In the genomic region with DNA sequence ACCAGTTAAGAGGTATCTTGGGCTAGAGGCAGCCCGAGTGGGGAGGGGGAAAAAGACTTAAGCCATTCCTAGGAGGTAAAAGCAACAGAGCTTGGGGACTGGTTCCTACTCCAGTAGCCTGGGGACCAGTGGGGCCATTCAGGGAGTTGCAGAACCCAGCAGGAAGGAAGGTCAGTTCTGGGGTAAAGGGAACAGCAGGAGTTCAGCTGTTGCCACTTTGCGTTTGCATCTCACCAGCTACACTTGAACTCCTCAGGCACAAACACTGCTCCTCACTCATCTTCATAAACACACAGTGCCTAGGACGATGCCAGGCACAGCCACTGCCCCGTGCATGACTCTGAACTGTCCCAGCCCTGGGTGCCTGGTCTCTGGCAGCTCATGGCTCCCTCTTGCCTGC, we compare ENCODE assay signal across 29 cellular contexts. TPM values are rescaled to one million over a fixed set of nuclear protein-coding genes. Genes with fewer than 3 reads are reported as not detected.
"Had no signal": no experiment of that assay in that cellular context is flagged by ENCODE, and none has a peak within 500 bp of the region (broad histone marks: within the 10 kb centered on the region; RNA-seq: fewer than 3 reads in every experiment).

No MANE protein-coding gene starts in this region.

- DNase-seq: activated CD4-positive, alpha-beta memory T cell treated with anti-CD3 and anti-CD28 coated beads for 36 hours; activated CD4-positive, alpha-beta T cell treated with anti-CD3 and anti-CD28 coated beads, Interleukin-2, amount 10 ng/mL, durations not matched to agents 7 days and 5 days; activated CD4-positive, CD25-positive, alpha-beta regulatory T cell; activated gamma-delta T cell; activated naive CD4-positive, alpha-beta T cell treated with anti-CD3 and anti-CD28 coated beads for 36 hours; activated T-cell treated with anti-CD3 and anti-CD28 coated beads for 4 hours; activated T-cell treated with anti-CD3 and anti-CD28 coated beads, Interleukin-2, amount 50 U/mL, for 48 hours; amygdala; MG63; NCI-H1105 treated with DMSO at 0.1 percent for 48 hours; NCI-H1436 treated with DMSO at 0.1 percent for 48 hours; NCI-H187 treated with DMSO at 0.1 percent for 48 hours; NCI-H2081 treated with DMSO at 0.1 percent for 48 hours; NCI-H2171 treated with DMSO at 0.1 percent for 48 hours; NCI-H226; NCI-H526; OCI-M1; SHP77; T-helper 17 cell; T-helper 9 cell had no signal

- H3K4me3 ChIP-seq: MG63 had no signal

- FAIRE-seq: astrocyte, TTC549 had no signal

- H3K27ac ChIP-seq: KMS-11, VCaP had no signal

- H3K9me3 ChIP-seq: MG63 had no signal

- H3K36me3 ChIP-seq: MG63 had no signal

- H3K9ac ChIP-seq: KMS-11 had no signal

- ATAC-seq: activated T-helper 17 cell treated with anti-CD3 and anti-CD28 coated beads, Interleukin-2, amount 50 U/mL, for 72 hours; Panc1; T-helper 17 cell had no signal

- H3K4me2 ChIP-seq: KMS-11 had no signal

RNA-seq across cellular contexts. Expression of a gene that starts 4.0 kb away (rescaled TPM):
- total RNA-seq: activated CD4-positive, alpha-beta memory T cell treated with anti-CD3 and anti-CD28 coated beads for 36 hours; activated naive CD4-positive, alpha-beta T cell treated with anti-CD3 and anti-CD28 coated beads for 36 hours had no signal

RNA-seq across cellular contexts. Expression of a gene that starts 18.3 kb away (rescaled TPM):
- total RNA-seq: activated CD4-positive, alpha-beta memory T cell treated with anti-CD3 and anti-CD28 coated beads for 36 hours; activated CD4-positive, alpha-beta T cell treated with anti-CD3 and anti-CD28 coated beads, Interleukin-2, amount 10 ng/mL, durations not matched to agents 7 days and 5 days; activated CD8-positive, alpha-beta memory T cell treated with anti-CD3 and anti-CD28 coated beads for 36 hours; activated naive CD4-positive, alpha-beta T cell treated with anti-CD3 and anti-CD28 coated beads for 36 hours; activated T-helper 17 cell treated with anti-CD3 and anti-CD28 coated beads, Interleukin-2, amount 50 U/mL, for 72 hours; astrocyte; NCI-H460; SK-MEL-5; T-helper 17 cell had no signal
